8 cellular contexts compared by ENCODE assay signal in the genomic region with DNA sequence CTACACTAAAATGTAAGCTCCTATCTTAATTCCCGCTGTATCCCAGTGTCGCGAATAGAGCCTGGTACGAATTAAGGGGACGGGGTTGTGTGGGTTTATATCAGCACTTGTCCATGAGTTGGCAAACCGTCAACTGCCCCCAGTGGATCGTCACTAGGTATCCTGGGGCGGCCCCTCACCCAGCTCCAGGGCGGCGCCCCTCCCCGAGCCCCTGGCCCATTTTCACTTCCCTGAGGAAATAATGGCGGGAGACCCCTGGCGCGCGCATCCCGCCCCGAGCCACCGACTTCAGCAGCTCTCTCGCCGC. TPM values are rescaled to one million over a fixed set of nuclear protein-coding genes. Genes with fewer than 3 reads are reported as not detected.
A peak's percentile ranks its signal among the peaks of the same experiment; 100 is the strongest.
DNase-seq lines count a peak whose midpoint lies in the region; ATAC-seq and TF ChIP-seq lines count a peak whose summit lies in the region.

No MANE protein-coding gene starts in this region.

- H3K9me3 ChIP-seq in KOPT-K1 (ENCODE audit: insufficient read depth, low read length, poor library complexity, severe bottlenecking) (no peaks in the 10 kb centered on the region), neural progenitor cell (ENCODE audit: low read depth) (no peaks in the 10 kb centered on the region)

- H3K27me3 Mint-ChIP-seq in neural progenitor cell (ENCODE audit: insufficient read depth, low read depth) = no peaks in the 10 kb centered on the region

- peak overlapping the region; percentile 57 for H3K9ac ChIP-seq in neural progenitor cell

- H3K4me1 Mint-ChIP-seq in neural progenitor cell = peaks cover 23% of the 10 kb centered on the region

- DNase-seq in GM06990 (ENCODE audit: extremely low read depth, insufficient read length) = no peak
- peak in 1 of 10 donors; percentile 13 for DNase-seq in dorsolateral prefrontal cortex
- DNase-seq in neural progenitor cell (ENCODE audit: low spot score) = no peak
- DNase-seq in foreskin melanocyte = no peak
- no peak for DNase-seq in AML-193 (lab: John Stamatoyannopoulos, UW)
- DNase-seq in C1 segment of cervical spinal cord (lab: John Stamatoyannopoulos, UW) = no peak

- peaks cover 2% of the 10 kb centered on the region for H3K36me3 Mint-ChIP-seq in neural progenitor cell

- H3F3A ChIP-seq in neural progenitor cell (ENCODE audit: low read depth) = peaks cover 15% of the 10 kb centered on the region

- H4K20me1 ChIP-seq in neural progenitor cell (ENCODE audit: low read depth) = peaks cover 11% of the 10 kb centered on the region

- peak overlapping the region; percentile 69 for H2AFZ ChIP-seq in neural progenitor cell (replicated peaks)

- no peak for ATAC-seq in HG03442 (IDR thresholded peaks at IDR 0.05; ENCODE audit: unreplicated experiment)

- H3K27ac ChIP-seq in KOPT-K1 (ENCODE audit: low read depth, low read length, poor library complexity, severe bottlenecking) = peak overlapping the region; percentile 76
- H3K27ac ChIP-seq in dorsolateral prefrontal cortex = peak overlapping the region in 19 of 59 donors; percentile 0 to 79 (median 64)
- peak overlapping the region; percentile 69 for H3K27ac ChIP-seq in neural progenitor cell

- peaks cover 2% of the 10 kb centered on the region for H3K36me3 ChIP-seq in GM06990 (ENCODE audit: control insufficient read depth, insufficient read depth, low read length)
- peaks cover 36% of the 10 kb centered on the region for H3K36me3 ChIP-seq in KOPT-K1 (ENCODE audit: insufficient read depth, low read length)
- no peaks in the 10 kb centered on the region for H3K36me3 ChIP-seq in neural progenitor cell

- peak overlapping the region; percentile 99 for H3K4me3 Mint-ChIP-seq in neural progenitor cell

- intact Hi-C loops in dorsolateral prefrontal cortex (cut with DNase I) = loop anchor here in 1 of 2 donors (1.0 to 5.0 kb wide), 2 partner anchors 30 to 71 kb away; a partner anchor contains a TSS

- H3K4me3 ChIP-seq in GM06990 (replicated peaks; ENCODE audit: low read depth, low read length) = peak overlapping the region; percentile 98
- H3K4me3 ChIP-seq in dorsolateral prefrontal cortex = peak overlapping the region; percentile 71 to 100 (median 88)
- peak overlapping the region; percentile 71 for H3K4me3 ChIP-seq in neural progenitor cell

- peak overlapping the region; percentile 81 for H3K4me2 ChIP-seq in neural progenitor cell

- peaks cover 30% of the 10 kb centered on the region for H3K79me2 ChIP-seq in neural progenitor cell (ENCODE audit: low read depth)

- H3K27me3 ChIP-seq in GM06990 (replicated peaks; ENCODE audit: control insufficient read depth, insufficient read depth, low read length) = no peaks in the 10 kb centered on the region
- no peaks in the 10 kb centered on the region for H3K27me3 ChIP-seq in dorsolateral prefrontal cortex
- H3K27me3 ChIP-seq in neural progenitor cell = peaks cover under 1% of the 10 kb centered on the region

- TF ChIP-seq CTCF in GM06990 (IDR thresholded peaks at IDR 0.05; ENCODE audit: insufficient read depth, low read length, poor library complexity, severe bottlenecking) = no peak
- TF ChIP-seq CTCF in dorsolateral prefrontal cortex (IDR thresholded peaks at IDR 0.05 in 54 of 56, conservative IDR thresholded peaks at IDR 0.05 in 2 of 56; ENCODE audit: low read depth in 1 of 56, partially characterized antibody in 56 of 56) = no peak
- no peak for TF ChIP-seq CTCF in neural progenitor cell (IDR thresholded peaks at IDR 0.05)

- H3K27ac Mint-ChIP-seq in neural progenitor cell = peak overlapping the region; percentile 94

- H3K4me1 ChIP-seq in neural progenitor cell = peaks cover 6% of the 10 kb centered on the region

- H3K9me3 Mint-ChIP-seq in neural progenitor cell = no peaks in the 10 kb centered on the region

RNA-seq across cellular contexts. Expression of a gene that starts 0.4 kb away (rescaled TPM):
- total RNA-seq in dorsolateral prefrontal cortex (10 to 100 TPM; 13.0 to 28.3 (median 18.2) TPM), neural progenitor cell (ENCODE audit: low replicate concordance) (91.4 and 110 TPM in 2 replicates)

RNA-seq across cellular contexts. Expression of a gene that starts 30.1 kb away (rescaled TPM):
- total RNA-seq in dorsolateral prefrontal cortex (10 to 100 TPM in 109 of 120 experiments, 1 to 10 TPM in 11; 5.7 to 16.9 (median 12.9) TPM), neural progenitor cell (ENCODE audit: low replicate concordance) (0.92 and 5.8 TPM in 2 replicates)
